Comparison of ENCODE assay signal across 3 cellular contexts in genomic region chr14:49286257-49286983, GRCh38.
"Had no signal": no experiment of that assay in that cellular context is flagged by ENCODE, and none has a peak within 500 bp of the region (broad histone marks: within the 10 kb centered on the region; RNA-seq: fewer than 3 reads in every experiment).

No MANE protein-coding gene starts in this region.

- ATAC-seq: GM12878 had no signal

- H3K4me3 ChIP-seq: GM12878 had no signal

- DNase-seq: GDM1, GF-D8 had no signal
